Comparison of ENCODE assay signal across 13 cellular contexts in the genomic region with DNA sequence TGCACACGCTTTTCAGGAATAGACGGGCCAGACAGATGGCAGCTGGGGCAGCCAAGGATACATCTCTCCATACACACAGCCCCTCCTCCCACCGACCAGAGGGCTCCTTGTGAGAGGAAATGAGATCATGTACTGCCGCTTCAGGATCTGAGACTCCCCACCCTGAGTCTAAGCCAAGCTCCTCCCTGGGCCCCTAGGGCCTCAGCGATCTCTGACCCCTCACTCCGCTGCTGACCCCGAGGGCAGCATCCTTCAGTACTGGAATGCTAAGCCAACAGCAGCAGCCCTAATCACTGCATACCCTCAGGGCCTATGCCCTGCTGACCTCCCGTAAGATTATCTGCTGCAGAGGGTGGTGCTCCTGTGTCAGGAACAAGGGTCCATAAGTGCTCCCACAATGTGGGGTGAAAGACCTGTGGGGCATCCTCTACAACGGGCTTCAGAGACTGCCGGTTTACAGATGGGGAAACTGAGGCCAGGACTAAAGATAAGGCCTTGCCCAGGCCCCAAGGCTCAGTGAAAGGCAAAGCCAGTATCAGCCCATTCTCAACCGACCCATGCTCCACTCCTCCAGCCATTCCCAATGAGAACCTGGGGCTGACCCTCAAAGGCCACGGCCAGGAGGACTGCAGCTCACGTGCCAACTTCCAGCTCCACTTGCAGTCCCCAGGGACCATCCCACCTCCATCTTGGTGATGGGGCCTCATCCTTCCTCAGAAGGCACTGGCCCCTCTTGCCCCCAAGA. TPM values are rescaled to one million over a fixed set of nuclear protein-coding genes. Genes with fewer than 3 reads are reported as not detected.
A peak's percentile ranks its signal among the peaks of the same experiment; 100 is the strongest.
DNase-seq lines count a peak whose midpoint lies in the region; ATAC-seq and TF ChIP-seq lines count a peak whose summit lies in the region.
"Had no signal": no experiment of that assay in that cellular context is flagged by ENCODE, and none has a peak within 500 bp of the region (broad histone marks: within the 10 kb centered on the region; RNA-seq: fewer than 3 reads in every experiment).

No MANE protein-coding gene starts in this region.

- H3K27me3 ChIP-seq in RWPE2 (ENCODE audit: insufficient read depth, poor library complexity, severe bottlenecking): no peaks in the 10 kb centered on the region
- no peaks in the 10 kb centered on the region for H3K27me3 ChIP-seq in gastrocnemius medialis

- H3K36me3 ChIP-seq in RWPE2 (ENCODE audit: low read depth) (peaks cover 8% of the 10 kb centered on the region), gastrocnemius medialis (peaks cover 0 to 18% of the 10 kb centered on the region in 2 donors)

- H3K9me3 ChIP-seq in RWPE2 (ENCODE audit: severe bottlenecking) (no peaks in the 10 kb centered on the region), gastrocnemius medialis (no peaks in the 10 kb centered on the region)

- peaks cover 29% of the 10 kb centered on the region for H3K4me1 ChIP-seq in RWPE2 (ENCODE audit: insufficient read depth, poor library complexity, severe bottlenecking)
- H3K4me1 ChIP-seq in gastrocnemius medialis: peaks cover 0 to 6% of the 10 kb centered on the region in 2 donors

- DNase-seq in DMS153 (lab: John Stamatoyannopoulos, UW) (peak; percentile 4), DMS153 treated with DMSO at 0.1 percent for 48 hours (lab: John Stamatoyannopoulos, UW; ENCODE audit: unreplicated experiment) (no peak), RWPE2 (ENCODE audit: low spot score) (no peak), cardiac septum (ENCODE audit: low spot score) (peak; percentile 69), gastrocnemius medialis (no peak), H4 (ENCODE audit: low spot score) (no peak), HUDEP-2 (lab: John Stamatoyannopoulos, UW; ENCODE audit: unreplicated experiment in 76 of 76) (no peak)
- DNase-seq: activated CD4-positive, CD25-positive, alpha-beta regulatory T cell; anterior cingulate cortex; PC-3 had no signal

- ATAC-seq in RWPE2 (ENCODE audit: low read depth) (no peak), gastrocnemius medialis (peak; percentile 36 to 55), GM18907 (IDR thresholded peaks at IDR 0.05; ENCODE audit: unreplicated experiment) (no peak)
- ATAC-seq: K562, PC-3 had no signal

- in situ Hi-C loops in gastrocnemius medialis (cut with MboI; ENCODE audit: low sequenced_read_pairs in 4 of 4): no loop called here

- TF ChIP-seq POLR2A in gastrocnemius medialis (IDR thresholded peaks at IDR 0.05): no peak

- TF ChIP-seq CTCF in RWPE2 (IDR thresholded peaks at IDR 0.05; ENCODE audit: poor library complexity, severe bottlenecking) (no peak), gastrocnemius medialis (IDR thresholded peaks at IDR 0.05 in 4 of 5, conservative IDR thresholded peaks at IDR 0.05 in 1 of 5) (no peak)

- intact Hi-C loops in cardiac septum (cut with DNase I) (no loop called here), gastrocnemius medialis (cut with DNase I; ENCODE audit: low total_unique reads) (no loop called here)

- H3K27ac ChIP-seq in RWPE2 (ENCODE audit: poor library complexity, severe bottlenecking) (peak overlapping the region; percentile 86), gastrocnemius medialis (peak overlapping the region in 1 of 4 donors; percentile 6)
- H3K27ac ChIP-seq: 22Rv1 had no signal

- no peak overlapping the region for H3K4me3 ChIP-seq in RWPE2 (ENCODE audit: severe bottlenecking)
- H3K4me3 ChIP-seq in gastrocnemius medialis: no peak overlapping the region
- H3K4me3 ChIP-seq: K562 had no signal

RNA-seq across cellular contexts. Expression of gene BICD2, which starts 37.5 kb away (rescaled TPM):
- total RNA-seq in cardiac septum: 39.5 TPM
- total RNA-seq in gastrocnemius medialis: 10 to 100 TPM; 21.5 to 54.6 (median 38.7) TPM
- total RNA-seq in H4 (2014; rRNA removed; shearing (Covaris generic)): 18.3 and 24.3 TPM in 2 replicates

RNA-seq across cellular contexts. Expression of gene IPPK, which starts 57.2 kb away (rescaled TPM):
- 13.1 TPM for total RNA-seq in cardiac septum
- total RNA-seq in gastrocnemius medialis: 10 to 100 TPM in 1 of 4 donors, 1 to 10 TPM in 3; 6.8 to 11.4 (median 7.5) TPM
- total RNA-seq in H4 (2014; rRNA removed; shearing (Covaris generic)): 6.1 and 12.8 TPM in 2 replicates

Comparison
In these comparisons a context has a peak if more than half of its experiments do, and no peak if none do; other contexts are left out.
1. DNase-seq: peak in DMS153 (single experiment) and cardiac septum (single experiment); none in DMS153 treated with DMSO at 0.1 percent for 48 hours (single experiment), RWPE2 (single experiment), gastrocnemius medialis (0 of 2), H4 (single experiment) and HUDEP-2 (0 of 76).
2. ATAC-seq: peak in gastrocnemius medialis (2 of 2); none in RWPE2 (single experiment) and GM18907 (single experiment).